25 cellular contexts compared by ENCODE assay signal in genomic region chr21:29441651-29442050, GRCh38.
DNase-seq lines count a peak whose midpoint lies in the region; TF ChIP-seq lines count a peak whose summit lies in the region.
"Had no signal": no experiment of that assay in that cellular context is flagged by ENCODE, and none has a peak within 500 bp of the region (broad histone marks: within the 10 kb centered on the region; RNA-seq: fewer than 3 reads in every experiment).

No MANE protein-coding gene starts in this region.

- intact Hi-C loops in activated T-helper 1 cell treated with anti-CD3 and anti-CD28 coated beads, Interleukin-12 subunit alpha, Interleukin-12 subunit beta, Interleukin-2, Interleukin-4 antibody, amounts not matched to agents 30 ng/mL and 10 ng/mL and 1 ng/mL, durations not matched to agents 14 hours and 24 hours and 36 hours (cut with micrococcal nuclease) = no loop called here

- no peaks in the 10 kb centered on the region for H3K36me3 Mint-ChIP-seq in activated T-helper 1 cell treated with anti-CD3 and anti-CD28 coated beads, Interleukin-12 subunit alpha, Interleukin-12 subunit beta, Interleukin-2, Interleukin-4 antibody, amounts not matched to agents 30 ng/mL and 10 ng/mL and 1 ng/mL, durations not matched to agents 14 hours and 24 hours and 36 hours (ENCODE audit: low read depth)
- H3K36me3 Mint-ChIP-seq: IgD-negative memory B cell, natural killer cell had no signal

- H3K4me2 ChIP-seq in neuronal stem cell (ENCODE audit: insufficient read depth, low read length, poor library complexity, severe bottlenecking) = no peak overlapping the region
- H3K4me2 ChIP-seq: smooth muscle cell had no signal

- H3K4me1 Mint-ChIP-seq in activated T-helper 1 cell treated with anti-CD3 and anti-CD28 coated beads, Interleukin-12 subunit alpha, Interleukin-12 subunit beta, Interleukin-2, Interleukin-4 antibody, amounts not matched to agents 30 ng/mL and 10 ng/mL and 1 ng/mL, durations not matched to agents 14 hours and 24 hours and 36 hours (ENCODE audit: low read depth) = peaks cover 2% of the 10 kb centered on the region
- H3K4me1 Mint-ChIP-seq: natural killer cell had no signal

- H3K9me3 ChIP-seq in neuronal stem cell (replicated peaks in 1 of 2; ENCODE audit: control insufficient read depth in 2 of 2, insufficient read depth in 1 of 2, low read depth in 1 of 2, low read length in 2 of 2) = no peaks in the 10 kb centered on the region
- H3K9me3 ChIP-seq: left ventricle myocardium inferior, SJSA1, transverse colon had no signal

- H3K4me3 ChIP-seq in astrocyte of the spinal cord (ENCODE audit: low read depth, low read length) = no peak overlapping the region
- H3K4me3 ChIP-seq in neuronal stem cell (ENCODE audit: low read length in 2 of 2) = no peak overlapping the region
- H3K4me3 ChIP-seq: left ventricle myocardium inferior, SJSA1, smooth muscle cell, transverse colon had no signal

- H3K9ac ChIP-seq in neuronal stem cell (ENCODE audit: low read depth, low read length, poor library complexity) = no peak overlapping the region

- H4K8ac ChIP-seq in neuronal stem cell (ENCODE audit: low read depth, low read length) = no peak overlapping the region

- H2BK120ac ChIP-seq in neuronal stem cell (ENCODE audit: low read depth, low read length) = no peak overlapping the region

- no peaks in the 10 kb centered on the region for H3K9me3 Mint-ChIP-seq in activated T-helper 1 cell treated with anti-CD3 and anti-CD28 coated beads, Interleukin-12 subunit alpha, Interleukin-12 subunit beta, Interleukin-2, Interleukin-4 antibody, amounts not matched to agents 30 ng/mL and 10 ng/mL and 1 ng/mL, durations not matched to agents 14 hours and 24 hours and 36 hours
- H3K9me3 Mint-ChIP-seq: activated naive CD8-positive, alpha-beta T cell treated with anti-CD3 and anti-CD28 coated beads, Interleukin-2, amount 10 ng/mL, durations not matched to agents 7 days and 5 days; CD8-positive, alpha-beta memory T cell; IgD-negative memory B cell; natural killer cell had no signal

- no peak overlapping the region for H2BK15ac ChIP-seq in neuronal stem cell (ENCODE audit: low read length)

- H2BK5ac ChIP-seq in neuronal stem cell (ENCODE audit: low read length) = no peak overlapping the region

- no peak overlapping the region for H3K27ac Mint-ChIP-seq in activated T-helper 1 cell treated with anti-CD3 and anti-CD28 coated beads, Interleukin-12 subunit alpha, Interleukin-12 subunit beta, Interleukin-2, Interleukin-4 antibody, amounts not matched to agents 30 ng/mL and 10 ng/mL and 1 ng/mL, durations not matched to agents 14 hours and 24 hours and 36 hours
- H3K27ac Mint-ChIP-seq: activated naive CD8-positive, alpha-beta T cell treated with anti-CD3 and anti-CD28 coated beads, Interleukin-2, amount 10 ng/mL, durations not matched to agents 7 days and 5 days; IgD-negative memory B cell; natural killer cell had no signal

- no peak overlapping the region for H4K91ac ChIP-seq in neuronal stem cell (ENCODE audit: low read depth, low read length, poor library complexity)

- no peak overlapping the region for H2BK12ac ChIP-seq in neuronal stem cell (ENCODE audit: low read length)

- no peak overlapping the region for H3K14ac ChIP-seq in neuronal stem cell (ENCODE audit: low read length)

- DNase-seq in AG20443 (ENCODE audit: low spot score) (peak; percentile 14), GM03348 (ENCODE audit: low spot score) (peak; percentile 14), astrocyte of the spinal cord (ENCODE audit: low read depth, low spot score) (peak; percentile 13), neuronal stem cell (ENCODE audit: low spot score) (no peak), NCI-H1694 (lab: John Stamatoyannopoulos, UW) (no peak), AG08396 (ENCODE audit: low spot score) (no peak)
- no peak for DNase-seq in activated T-helper 1 cell treated with anti-CD3 and anti-CD28 coated beads, Interleukin-12 subunit alpha, Interleukin-12 subunit beta, Interleukin-2, Interleukin-4 antibody, amounts not matched to agents 30 ng/mL and 10 ng/mL and 1 ng/mL, durations not matched to agents 14 hours and 24 hours and 36 hours (ENCODE audit: low spot score)
- DNase-seq: activated CD4-positive, alpha-beta T cell treated with anti-CD3 and anti-CD28 coated beads, Interleukin-2, amount 50 U/mL, for 48 hours; activated CD4-positive, CD25-positive, alpha-beta regulatory T cell; activated CD8-positive, alpha-beta memory T cell treated with anti-CD3 and anti-CD28 coated beads, Interleukin-2, amount 50 U/mL, for 48 hours; activated naive CD8-positive, alpha-beta T cell treated with anti-CD3 and anti-CD28 coated beads, Interleukin-2, amount 10 ng/mL, durations not matched to agents 7 days and 5 days; CD8-positive, alpha-beta memory T cell; H9; islet precursor cell; left ventricle myocardium inferior; natural killer cell; NCI-H1105; NCI-H2029 treated with DMSO at 0.1 percent for 48 hours; NCI-H345; stimulated activated CD4-positive, alpha-beta T cell treated with anti-CD3 and anti-CD28 coated beads, Interleukin-1b, Interleukin-23, amount 100 ng/mL, for 48 hours; T-helper 1 cell; transverse colon had no signal

- no peak overlapping the region for H3K4ac ChIP-seq in neuronal stem cell (ENCODE audit: low read length)

- no peak for TF ChIP-seq CTCF in astrocyte of the spinal cord (IDR thresholded peaks at IDR 0.05; ENCODE audit: low read depth, low read length)

- H3K18ac ChIP-seq in neuronal stem cell (ENCODE audit: low read length) = no peak overlapping the region

- no peaks in the 10 kb centered on the region for H3K36me3 ChIP-seq in neuronal stem cell (replicated peaks in 1 of 2; ENCODE audit: control insufficient read depth in 2 of 2, insufficient read depth in 2 of 2, low read length in 2 of 2)
- H3K36me3 ChIP-seq: left ventricle myocardium inferior, SJSA1, transverse colon had no signal

- peak overlapping the region; percentile 11 for H2AFZ ChIP-seq in neuronal stem cell (ENCODE audit: low read length)

- no CpG with 5 or more reads among the region's 3 CpGs for WGBS in neuronal stem cell (ENCODE audit: extremely low coverage in 2 of 2, insufficient read length in 2 of 2, insufficient replicate concordance in 1 of 2), 2 donors

- no peak overlapping the region for H3K23ac ChIP-seq in neuronal stem cell (ENCODE audit: low read depth, low read length, poor library complexity)

- H2AK5ac ChIP-seq in neuronal stem cell (ENCODE audit: low read depth, low read length) = no peak overlapping the region

- no peaks in the 10 kb centered on the region for H3K79me1 ChIP-seq in neuronal stem cell (ENCODE audit: low read depth, low read length)

- peaks cover 0 to 3% of the 10 kb centered on the region in 2 donors for H3K4me1 ChIP-seq in neuronal stem cell (ENCODE audit: control insufficient read depth in 2 of 2, insufficient read depth in 1 of 2, low read depth in 1 of 2, low read length in 2 of 2)
- H3K4me1 ChIP-seq: SJSA1, transverse colon had no signal

- H3K4me3 Mint-ChIP-seq in activated T-helper 1 cell treated with anti-CD3 and anti-CD28 coated beads, Interleukin-12 subunit alpha, Interleukin-12 subunit beta, Interleukin-2, Interleukin-4 antibody, amounts not matched to agents 30 ng/mL and 10 ng/mL and 1 ng/mL, durations not matched to agents 14 hours and 24 hours and 36 hours = no peak overlapping the region
- H3K4me3 Mint-ChIP-seq: activated naive CD8-positive, alpha-beta T cell treated with anti-CD3 and anti-CD28 coated beads, Interleukin-2, amount 10 ng/mL, durations not matched to agents 7 days and 5 days; H9; IgD-negative memory B cell; natural killer cell had no signal

- in situ Hi-C loops in astrocyte of the spinal cord (cut with HindIII; ENCODE audit: low sequenced_read_pairs) = no loop called here

- H3K27ac ChIP-seq in neuronal stem cell (replicated peaks; ENCODE audit: low read length) = no peak overlapping the region
- H3K27ac ChIP-seq: left ventricle myocardium inferior, SJSA1, transverse colon had no signal

- no peaks in the 10 kb centered on the region for H3K27me3 ChIP-seq in neuronal stem cell (ENCODE audit: control insufficient read depth in 3 of 3, insufficient read depth in 3 of 3, low read depth in 1 of 3, low read length in 3 of 3)
- H3K27me3 ChIP-seq: SJSA1, transverse colon had no signal

- peaks cover 2% of the 10 kb centered on the region for H3K27me3 Mint-ChIP-seq in activated T-helper 1 cell treated with anti-CD3 and anti-CD28 coated beads, Interleukin-12 subunit alpha, Interleukin-12 subunit beta, Interleukin-2, Interleukin-4 antibody, amounts not matched to agents 30 ng/mL and 10 ng/mL and 1 ng/mL, durations not matched to agents 14 hours and 24 hours and 36 hours (ENCODE audit: insufficient read depth)
- H3K27me3 Mint-ChIP-seq: activated naive CD8-positive, alpha-beta T cell treated with anti-CD3 and anti-CD28 coated beads, Interleukin-2, amount 10 ng/mL, durations not matched to agents 7 days and 5 days; CD8-positive, alpha-beta memory T cell; IgD-negative memory B cell had no signal

Comparison
In these comparisons a context has a peak if more than half of its experiments do, and no peak if none do; other contexts are left out.
1. DNase-seq: peak in AG20443 (single experiment), GM03348 (single experiment) and astrocyte of the spinal cord (single experiment); none in neuronal stem cell (single experiment), NCI-H1694 (single experiment), activated T-helper 1 cell treated with anti-CD3 and anti-CD28 coated beads, Interleukin-12 subunit alpha, Interleukin-12 subunit beta, Interleukin-2, Interleukin-4 antibody, amounts not matched to agents 30 ng/mL and 10 ng/mL and 1 ng/mL, durations not matched to agents 14 hours and 24 hours and 36 hours (single experiment) and AG08396 (single experiment).